ENCODE assay signal across 8 cellular contexts in genomic region chr1:28087614-28088167, GRCh38. TPM values are rescaled to one million over a fixed set of nuclear protein-coding genes. Genes with fewer than 3 reads are reported as not detected.
DNase-seq lines count a peak whose midpoint lies in the region; ATAC-seq and TF ChIP-seq lines count a peak whose summit lies in the region.

No MANE protein-coding gene starts in this region.

- H3K9me3 Mint-ChIP-seq in MCF 10A (ENCODE audit: unreplicated experiment), result no peaks in the 10 kb centered on the region

- peak overlapping the region; percentile 12; the same call in 1 of the 2 replicates for H2AFZ ChIP-seq in OCI-LY7 (ENCODE audit: low read length)

- no TSS peak for BruUV-seq in OCI-LY7 (replicated peaks; lab: Mats Ljungman, UMichigan)
- BruUV-seq in MCF 10A (replicated peaks; lab: Mats Ljungman, UMichigan), result no TSS peak

- H3K36me3 ChIP-seq in OCI-LY7 (ENCODE audit: insufficient read depth, low read length), result no peaks in the 10 kb centered on the region
- no peaks in the 10 kb centered on the region for H3K36me3 ChIP-seq in left lung
- H3K36me3 ChIP-seq in testis (ENCODE audit: low read depth, missing control alignments), result no peaks in the 10 kb centered on the region

- peaks cover 5% of the 10 kb centered on the region for H3K36me3 Mint-ChIP-seq in MCF 10A (ENCODE audit: insufficient read depth, unreplicated experiment)

- no peak for TF ChIP-seq POLR2A in testis (IDR thresholded peaks at IDR 0.05)

- peak overlapping the region; percentile 97 for H3K4me3 Mint-ChIP-seq in MCF 10A (ENCODE audit: unreplicated experiment)

- H3K27ac Mint-ChIP-seq in MCF 10A (ENCODE audit: low read depth, unreplicated experiment), result peak overlapping the region; percentile 98

- peaks cover 66% of the 10 kb centered on the region for H3K79me2 ChIP-seq in OCI-LY7 (ENCODE audit: insufficient read depth, low read depth, low read length)

- no peaks in the 10 kb centered on the region for H3K9me3 ChIP-seq in OCI-LY7 (ENCODE audit: low read length)
- H3K9me3 ChIP-seq in left lung, result no peaks in the 10 kb centered on the region
- no peaks in the 10 kb centered on the region for H3K9me3 ChIP-seq in testis

- CTCF ChIA-PET in OCI-LY7 (lab: Charles Lee; ENCODE audit: unreplicated experiment) (interaction anchor here (0.7 to 1.1 kb wide), 2 partner anchors 9 to 13 kb away, joined by 3 read pairs; no protein-coding TSS in a partner anchor), MCF 10A (lab: Yijun Ruan, JAX) (interaction anchor here (0.5 to 10.1 kb wide), 6 partner anchors 25 to 124 kb away, joined by 3 to 123 read pairs (median 3); no protein-coding TSS in a partner anchor)

- peak; percentile 8 for ATAC-seq in GM21528 (IDR thresholded peaks at IDR 0.05; ENCODE audit: low FRiP score, unreplicated experiment)
- ATAC-seq in left lung, result peak; percentile 43

- POLR2A ChIA-PET in OCI-LY7 (lab: Charles Lee), result interaction anchor here (0.7 to 7.0 kb wide), 14 partner anchors 10 to 160 kb away, joined by 3 to 138 read pairs (median 6); no protein-coding TSS in a partner anchor
- POLR2A ChIA-PET in MCF 10A (lab: Yijun Ruan, JAX), result interaction anchor here (0.6 to 4.8 kb wide), 32 partner anchors 9 to 421 kb away, joined by 3 to 78 read pairs (median 6); partner anchors contain the start of genes ATP5IF1 and MED18

- H3K4me1 ChIP-seq in OCI-LY7 (ENCODE audit: insufficient read depth, low read length, poor library complexity, severe bottlenecking) (peaks cover 64% of the 10 kb centered on the region), left lung (peaks cover 17 to 55% of the 10 kb centered on the region in 2 donors), testis (peaks cover 11% of the 10 kb centered on the region)

- peak; percentile 34 for DNase-seq in D341Med (ENCODE audit: low spot score)
- peak; percentile 74 for DNase-seq in OCI-LY7 (ENCODE audit: low spot score)
- peak; percentile 47 for DNase-seq in MCF 10A (ENCODE audit: unreplicated experiment)
- DNase-seq in left lung, result no peak
- DNase-seq in testis, result peak; percentile 28
- no peak for DNase-seq in mucosa of gallbladder (ENCODE audit: low spot score)
- DNase-seq in T-helper 9 cell, result no peak

- 2 to 3% methylated on average over 16 of the region's 16 CpGs for WGBS in testis, 2 donors

- no peaks in the 10 kb centered on the region for H3K27me3 Mint-ChIP-seq in MCF 10A (ENCODE audit: insufficient read depth, unreplicated experiment)

- H3K4me3 ChIP-seq in OCI-LY7 (ENCODE audit: low read depth, low read length, poor library complexity, severe bottlenecking), result peak overlapping the region; percentile 75
- peak overlapping the region; percentile 62 to 86 for H3K4me3 ChIP-seq in left lung
- peak overlapping the region; percentile 75 to 78 for H3K4me3 ChIP-seq in testis

- H3K27ac ChIP-seq in OCI-LY7 (ENCODE audit: low read depth, low read length, poor library complexity, severe bottlenecking), result peak overlapping the region; percentile 82
- H3K27ac ChIP-seq in left lung, result peak overlapping the region; percentile 92 to 96
- peak overlapping the region; percentile 61 to 88 for H3K27ac ChIP-seq in testis

- peaks cover 14% of the 10 kb centered on the region for H4K20me1 ChIP-seq in OCI-LY7 (ENCODE audit: insufficient read depth, low read length)

- H3K9me2 ChIP-seq in OCI-LY7 (ENCODE audit: insufficient read depth, low read length), result no peaks in the 10 kb centered on the region

- TF ChIP-seq CTCF in OCI-LY7 (conservative IDR thresholded peaks at IDR 0.05; ENCODE audit: low read length) (peak; percentile 42; the same call in 1 of the 2 replicates), MCF 10A (IDR thresholded peaks at IDR 0.05; ENCODE audit: unreplicated experiment) (no peak), left lung (IDR thresholded peaks at IDR 0.05) (no peak), testis (IDR thresholded peaks at IDR 0.05) (no peak)

- H3K4me2 ChIP-seq in OCI-LY7 (ENCODE audit: low read length), result peak overlapping the region; percentile 90

- intact Hi-C loops in OCI-LY7 (cut with micrococcal nuclease; ENCODE audit: unreplicated experiment), result loop anchor here (1.0 to 10.0 kb wide), 2 partner anchors 22 to 417 kb away; partner anchors contain the start of gene RCC1
- intact Hi-C loops in MCF 10A (cut with micrococcal nuclease), result loop anchor here (2.0 kb wide), 1 partner anchor 51 kb away; no protein-coding TSS in a partner anchor
- intact Hi-C loops in left lung (cut with DNase I), result no loop called here
- intact Hi-C loops in testis (cut with DNase I; ENCODE audit: low total_unique reads), result no loop called here

- H3K27me3 ChIP-seq in left lung (no peaks in the 10 kb centered on the region), testis (no peaks in the 10 kb centered on the region)

- peaks cover 26% of the 10 kb centered on the region for H3K4me1 Mint-ChIP-seq in MCF 10A (ENCODE audit: insufficient read depth, unreplicated experiment)

RNA-seq across cellular contexts. Expression of gene EYA3, which starts 0.7 kb away (rescaled TPM):
- 24.1 and 29.0 TPM in 2 replicates for total RNA-seq in OCI-LY7 (2014; rRNA removed; shearing (Covaris generic))
- total RNA-seq in OCI-LY7 (2022), result 104 and 114 TPM in 2 replicates
- 13.3 and 14.4 TPM in 2 replicates for total RNA-seq in MCF 10A (2022)
- total RNA-seq in left lung, result 10 to 100 TPM; 22.9 to 28.4 TPM
- total RNA-seq in testis, result 10 to 100 TPM; 31.5 to 41.9 TPM
- 28.3 TPM for polyA plus RNA-seq in testis (ENCODE audit: insufficient read depth, low read depth, low replicate concordance)
- total RNA-seq in mucosa of gallbladder, result 19.0 TPM

Comparison
In these comparisons a context has a peak if more than half of its experiments do, and no peak if none do; other contexts are left out.
1. DNase-seq: peak in D341Med (single experiment), OCI-LY7 (single experiment), MCF 10A (single experiment) and testis (single experiment); none in left lung (0 of 2), mucosa of gallbladder (single experiment) and T-helper 9 cell (single experiment).
2. intact Hi-C loops: an anchor here in OCI-LY7 (1.0 to 10.0 kb wide) and MCF 10A (2.0 kb wide); none called in left lung and testis.
3. Peak in every context shown above with its lines, with median percentiles within 50 percentile points of each other: H3K27ac ChIP-seq and H3K4me3 ChIP-seq.